9 cellular contexts compared by ENCODE assay signal in genomic region chr12:118164798-118165486, GRCh38. TPM values are rescaled to one million over a fixed set of nuclear protein-coding genes. Genes with fewer than 3 reads are reported as not detected.
DNase-seq lines count a peak whose midpoint lies in the region; ATAC-seq, FAIRE-seq and TF ChIP-seq lines count a peak whose summit lies in the region.
"Had no signal": no experiment of that assay in that cellular context is flagged by ENCODE, and none has a peak within 500 bp of the region (broad histone marks: within the 10 kb centered on the region; RNA-seq: fewer than 3 reads in every experiment).

No MANE protein-coding gene starts in this region.

- no peak overlapping the region for H2BK120ac ChIP-seq in H1 (replicated peaks; ENCODE audit: low read depth, low read length)

- H3K9me3 ChIP-seq in H1 (ENCODE audit: insufficient read depth in 2 of 2, low read depth in 1 of 2, low read length in 1 of 2) = no peaks in the 10 kb centered on the region
- no peaks in the 10 kb centered on the region for H3K9me3 ChIP-seq in parathyroid adenoma (ENCODE audit: control insufficient read depth, low read length)
- no peaks in the 10 kb centered on the region for H3K9me3 ChIP-seq in suprapubic skin
- no peaks in the 10 kb centered on the region for H3K9me3 ChIP-seq in ovary

- 50% methylated on average over 6 of the region's 6 CpGs; no CpG with 5 or more reads in 1 of the 2 experiments for WGBS in H1 (ENCODE audit: extremely low coverage in 1 of 2, insufficient coverage in 1 of 2, insufficient read length in 1 of 2, insufficient replicate concordance in 2 of 2, low coverage in 1 of 2, low lambda C conversion rate in 2 of 2, missing lambda C conversion rate in 1 of 2), 2 experiments
- WGBS in suprapubic skin = 58% methylated on average over 6 of the region's 6 CpGs
- WGBS in ovary, 3 donors = 45 to 49% (median 47%) methylated on average over 6 of the region's 6 CpGs

- H3K27me3 ChIP-seq in H1 (replicated peaks in 1 of 4; ENCODE audit: control insufficient read depth in 3 of 4, extremely low read depth in 1 of 4, insufficient read depth in 3 of 4, low read length in 3 of 4) (no peaks in the 10 kb centered on the region), parathyroid adenoma (ENCODE audit: control insufficient read depth, insufficient read depth, low read length) (no peaks in the 10 kb centered on the region), suprapubic skin (no peaks in the 10 kb centered on the region), ovary (no peaks in the 10 kb centered on the region)

- intact Hi-C loops in ovary (cut with DNase I) = no loop called here

- H4K20me1 ChIP-seq in H1 (replicated peaks in 1 of 2; ENCODE audit: control insufficient read depth in 1 of 2, insufficient read depth in 2 of 2, low read length in 2 of 2) = no peaks in the 10 kb centered on the region

- H2BK20ac ChIP-seq in H1 (ENCODE audit: low read length) = no peak overlapping the region

- H3K4me1 ChIP-seq in H1 (replicated peaks in 1 of 4; ENCODE audit: control insufficient read depth in 3 of 4, insufficient read depth in 4 of 4, low read length in 3 of 4) (peaks cover 0 to 3% (median 0%) of the 10 kb centered on the region in 4 experiments; a peak in 1 of 7 replicates), parathyroid adenoma (no peaks in the 10 kb centered on the region), suprapubic skin (no peaks in the 10 kb centered on the region), ovary (ENCODE audit: insufficient read depth) (no peaks in the 10 kb centered on the region)

- ATAC-seq in GM21360 (IDR thresholded peaks at IDR 0.05; ENCODE audit: unreplicated experiment) = no peak

- H3K9ac ChIP-seq in H1 (replicated peaks in 1 of 4; ENCODE audit: extremely low read depth in 1 of 4, low read depth in 3 of 4, low read length in 3 of 4) = no peak overlapping the region
- no peak overlapping the region for H3K9ac ChIP-seq in parathyroid adenoma

- no peak overlapping the region for H3K56ac ChIP-seq in H1 (replicated peaks; ENCODE audit: insufficient read length, low read depth, low read length)

- POLR2A ChIA-PET in H1 (lab: Charles Lee; ENCODE audit: partially characterized antibody) = interaction anchor here (1.0 to 2.4 kb wide), 5 partner anchors 16 to 211 kb away, joined by 3 to 9 read pairs (median 3); partner anchors contain the start of genes PEBP1 and SUDS3

- no peak overlapping the region for H2BK5ac ChIP-seq in H1 (ENCODE audit: low read depth, low read length)

- peak; percentile 66 for DNase-seq in ACHN
- DNase-seq in GM12864 (ENCODE audit: low read depth) = no peak
- DNase-seq in NCI-H774 (lab: John Stamatoyannopoulos, UW) = peak; percentile 30
- no peak for DNase-seq in H1 (ENCODE audit: low read depth in 1 of 2, low spot score in 2 of 2)
- no peak for DNase-seq in suprapubic skin (ENCODE audit: low spot score in 2 of 2)
- no peak for DNase-seq in ovary

- no peak overlapping the region for H2BK12ac ChIP-seq in H1 (ENCODE audit: low read depth, low read length)

- no peak overlapping the region for H4K5ac ChIP-seq in H1 (ENCODE audit: insufficient read length, low read depth, low read length)

- no peak overlapping the region for H4K8ac ChIP-seq in H1 (ENCODE audit: extremely low read depth, insufficient read depth, low read length)

- in situ Hi-C loops in ACHN (cut with HindIII; ENCODE audit: low pct_ligation_motif_present, low pct_unique_long_range_greater_than_20kb, low sequenced_read_pairs) = no loop called here

- FAIRE-seq in H1 (lab: Jason Lieb, UNC) = peak; percentile 52

- H2AK5ac ChIP-seq in H1 (ENCODE audit: low read depth, low read length) = no peak overlapping the region

- no peak overlapping the region for H3K4ac ChIP-seq in H1 (replicated peaks; ENCODE audit: insufficient read length, low read depth, low read length)

- TF ChIP-seq CTCF in GM12864 (IDR thresholded peaks at IDR 0.05; ENCODE audit: low read depth, low read length, missing control alignments) = peak; percentile 38
- peak; percentile 32 to 67 (median 65) for TF ChIP-seq CTCF in H1 (IDR thresholded peaks at IDR 0.05; ENCODE audit: control extremely low read depth in 1 of 3, insufficient read depth in 1 of 3, low read depth in 1 of 3, low read length in 3 of 3)
- TF ChIP-seq CTCF in parathyroid adenoma (IDR thresholded peaks at IDR 0.05) = peak; percentile 71
- TF ChIP-seq CTCF in suprapubic skin (IDR thresholded peaks at IDR 0.05) = peak in 1 of 2 donors; percentile 31
- TF ChIP-seq CTCF in ovary (IDR thresholded peaks at IDR 0.05) = peak in 1 of 3 donors; percentile 7

- H4K91ac ChIP-seq in H1 (replicated peaks; ENCODE audit: insufficient read length, low read length) = no peak overlapping the region

- no peak overlapping the region for H3K23ac ChIP-seq in H1 (ENCODE audit: insufficient read length)

- TF ChIP-seq RAD21 in H1 (IDR thresholded peaks at IDR 0.05 in 1 of 2, conservative IDR thresholded peaks at IDR 0.05 in 1 of 2; ENCODE audit: low read depth in 2 of 2, low read length in 2 of 2) = peak; percentile 88 to 90

- H3K79me1 ChIP-seq in H1 (ENCODE audit: low read depth, low read length) = no peaks in the 10 kb centered on the region; the same call in 1 of the 2 replicates

- H3K23me2 ChIP-seq in H1 (ENCODE audit: low read depth, low read length) = no peaks in the 10 kb centered on the region

- no peak overlapping the region for H3K27ac ChIP-seq in H1 (ENCODE audit: low read depth, low read length)
- no peak overlapping the region for H3K27ac ChIP-seq in parathyroid adenoma
- H3K27ac ChIP-seq in suprapubic skin = no peak overlapping the region
- H3K27ac ChIP-seq in ovary = no peak overlapping the region
- H3K27ac ChIP-seq: epithelial cell of prostate had no signal

- TF ChIP-seq POLR2A in H1 (IDR thresholded peaks at IDR 0.05; ENCODE audit: control extremely low read depth in 1 of 2, low read depth in 2 of 2, low read length in 2 of 2) = no peak
- TF ChIP-seq POLR2A in suprapubic skin (IDR thresholded peaks at IDR 0.05) = no peak
- no peak for TF ChIP-seq POLR2A in ovary (IDR thresholded peaks at IDR 0.05)

- H2AFZ ChIP-seq in H1 (ENCODE audit: low read length) = 0 out of 2 replicates have a peak overlapping the region, but pooled peaks have one; percentile 87
- peak overlapping the region; percentile 22 for H2AFZ ChIP-seq in parathyroid adenoma

- no peak overlapping the region for H3K14ac ChIP-seq in H1 (ENCODE audit: insufficient read length)

- no peak overlapping the region for H3K4me2 ChIP-seq in H1 (ENCODE audit: insufficient read depth in 1 of 2, low read depth in 2 of 2, low read length in 2 of 2)
- no peak overlapping the region for H3K4me2 ChIP-seq in parathyroid adenoma (ENCODE audit: low read length)

- no peak overlapping the region for H3K18ac ChIP-seq in H1 (ENCODE audit: extremely low read depth, low read length)

- H3K79me2 ChIP-seq in H1 (ENCODE audit: control insufficient read depth in 1 of 2, insufficient read depth in 2 of 2, low read length in 2 of 2) = no peaks in the 10 kb centered on the region
- H3K79me2 ChIP-seq in parathyroid adenoma = no peaks in the 10 kb centered on the region

- H3K36me3 ChIP-seq in H1 (ENCODE audit: control insufficient read depth in 2 of 4, insufficient read depth in 4 of 4, low read length in 3 of 4) = no peaks in the 10 kb centered on the region
- no peaks in the 10 kb centered on the region for H3K36me3 ChIP-seq in parathyroid adenoma (ENCODE audit: control insufficient read depth, insufficient read depth, low read length)
- H3K36me3 ChIP-seq in suprapubic skin = peaks cover 40% of the 10 kb centered on the region
- no peaks in the 10 kb centered on the region for H3K36me3 ChIP-seq in ovary

- no peak overlapping the region for H2BK15ac ChIP-seq in H1 (ENCODE audit: low read length)

- no peak for TF ChIP-seq EP300 in H1 (IDR thresholded peaks at IDR 0.05; ENCODE audit: borderline replicate concordance in 1 of 2, low read depth in 2 of 2, low read length in 2 of 2)
- no peak for TF ChIP-seq EP300 in suprapubic skin (IDR thresholded peaks at IDR 0.05)
- no peak for TF ChIP-seq EP300 in ovary (IDR thresholded peaks at IDR 0.05)

- CTCF ChIA-PET in H1 (lab: Charles Lee; ENCODE audit: partially characterized antibody) = interaction anchor here (0.6 to 6.7 kb wide), 21 partner anchors 9 to 245 kb away, joined by 3 to 88 read pairs (median 4); partner anchors contain the start of genes SUDS3 and VSIG10

- no peak overlapping the region for H3K4me3 ChIP-seq in GM12864 (ENCODE audit: low read depth, low read length)
- H3K4me3 ChIP-seq in H1 (ENCODE audit: extremely low read depth in 1 of 4, insufficient read depth in 2 of 4, low read depth in 3 of 4, low read length in 4 of 4) = no peak overlapping the region
- no peak overlapping the region for H3K4me3 ChIP-seq in parathyroid adenoma (ENCODE audit: low read depth, low read length)
- no peak overlapping the region for H3K4me3 ChIP-seq in suprapubic skin
- H3K4me3 ChIP-seq in ovary = no peak overlapping the region

TF ChIP-seq in H1, 55 proteins besides CTCF, POLR2A, EP300 and RAD21 (continues in another document):
- no peak for TF ChIP-seq CBX5 (IDR thresholded peaks at IDR 0.05; ENCODE audit: low read depth, low read length)
- no peak for TF ChIP-seq GTF2F1 (IDR thresholded peaks at IDR 0.05; ENCODE audit: borderline replicate concordance, low read depth, low read length)
- no peak for TF ChIP-seq TEAD4 (IDR thresholded peaks at IDR 0.05; ENCODE audit: low read depth, low read length)
- TF ChIP-seq NANOG (IDR thresholded peaks at IDR 0.05; ENCODE audit: insufficient read depth, low read depth, low read length, poor library complexity, severe bottlenecking) = no peak
- no peak for TF ChIP-seq KDM1A (IDR thresholded peaks at IDR 0.05; ENCODE audit: borderline replicate concordance, low read length)
- no peak for TF ChIP-seq BACH1 (IDR thresholded peaks at IDR 0.05; ENCODE audit: low read length)
- TF ChIP-seq CHD1 (IDR thresholded peaks at IDR 0.05; ENCODE audit: low read depth, low read length) = no peak
- TF ChIP-seq PHF8 (conservative IDR thresholded peaks at IDR 0.05; ENCODE audit: low read depth, low read length) = no peak
- no peak for TF ChIP-seq TAF7 (optimal IDR thresholded peaks at IDR 0.05; ENCODE audit: borderline replicate concordance, low read depth, low read length)
- no peak for TF ChIP-seq JUND (IDR thresholded peaks at IDR 0.05; ENCODE audit: low read length)
- TF ChIP-seq TCF12 (IDR thresholded peaks at IDR 0.05; ENCODE audit: low read depth, low read length) = no peak

RNA-seq across cellular contexts. Expression of gene PEBP1, which starts 29.0 kb away (rescaled TPM):
- 444 and 458 TPM in 2 replicates for total RNA-seq in H1 (2021; fragmentation: NEBNext Ultra II Directional; extraction: Animal tissue kit (Norgen Biotek cat#: 25700))
- polyA plus RNA-seq in H1 (2011; rRNA removed) = 580 and 622 TPM in 2 replicates
- 440 TPM for polyA plus RNA-seq in H1 (2011; cell fraction: cytosol; rRNA removed)
- polyA plus RNA-seq in H1 (2011; cell fraction: nucleus; rRNA removed) = 281 TPM
- polyA plus RNA-seq in H1 (2012, experiment 1 of 2) = 462 to 475 TPM (median 467 TPM) in 4 replicates
- 310 TPM for polyA plus RNA-seq in H1 (2012, experiment 2 of 2)
- 461 TPM for polyA plus RNA-seq in H1 (2013, experiment 1 of 2)
- 478 TPM for polyA plus RNA-seq in H1 (2013, experiment 2 of 2)
- 175 and 197 TPM in 2 replicates for polyA minus RNA-seq in H1 (2011; rRNA and poly(A)+ RNA removed)
- 175 TPM for polyA minus RNA-seq in H1 (2011; cell fraction: cytosol; rRNA and poly(A)+ RNA removed)
- polyA minus RNA-seq in H1 (2011; cell fraction: nucleus; rRNA and poly(A)+ RNA removed) = 99.6 TPM
- total RNA-seq in suprapubic skin = 100 to 1,000 TPM; 260 to 443 (median 311) TPM
- 100 to 1,000 TPM; 265 to 446 (median 274) TPM for total RNA-seq in ovary
- polyA plus RNA-seq in ovary = 100 to 1,000 TPM; 354 to 432 TPM

Comparison
In these comparisons a context has a peak if more than half of its experiments do, and no peak if none do; other contexts are left out.
1. DNase-seq: peak in ACHN (single experiment) and NCI-H774 (single experiment); none in GM12864 (single experiment), H1 (0 of 2), suprapubic skin (0 of 2) and ovary (0 of 5).